ENCODE assay signal across 10 cellular contexts in the genomic region with DNA sequence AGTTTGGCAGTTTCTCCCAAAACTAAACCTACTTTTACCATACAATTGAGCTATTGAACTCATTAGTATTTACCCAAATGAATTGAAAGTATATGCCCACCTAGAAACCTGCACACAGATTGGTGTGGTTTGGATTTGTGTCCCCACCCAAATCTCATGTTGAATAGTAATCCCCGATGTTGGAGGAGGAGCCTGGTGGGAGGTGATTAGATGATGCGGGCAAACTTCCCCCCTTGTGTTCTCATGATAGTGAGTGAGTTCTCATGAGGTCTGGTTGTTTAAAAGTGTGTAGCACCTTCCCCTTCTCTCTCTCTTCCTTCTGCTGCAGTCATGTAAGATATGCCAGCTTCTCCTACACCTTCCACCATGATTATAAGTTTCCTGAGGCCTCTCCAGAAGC. TPM values are rescaled to one million over a fixed set of nuclear protein-coding genes. Genes with fewer than 3 reads are reported as not detected.
"Had no signal": no experiment of that assay in that cellular context is flagged by ENCODE, and none has a peak within 500 bp of the region (broad histone marks: within the 10 kb centered on the region; RNA-seq: fewer than 3 reads in every experiment).

No MANE protein-coding gene starts in this region.

- H3K9ac ChIP-seq: GM23248 had no signal

- H3K4me1 ChIP-seq: HAP-1 had no signal

- H3K4me2 ChIP-seq: GM23338 had no signal

- H3K9me3 ChIP-seq: HAP-1 had no signal

- H3K9me3 Mint-ChIP-seq: HFFc6 had no signal

- H3K4me3 Mint-ChIP-seq: GM23338, H9, HFFc6 had no signal

- H3K36me3 ChIP-seq: HAP-1 had no signal

- DNase-seq: GM23248, GOT3, H7, H9, HCEC 1CT, HFFc6 had no signal

- H3K27ac ChIP-seq: GM23248 had no signal

- H3K27ac Mint-ChIP-seq: GM23338, H9, HFFc6 had no signal

- H3K4me3 ChIP-seq: GM23248, GM23338, HAP-1 had no signal

RNA-seq across cellular contexts. Expression of a gene that starts 4.0 kb away (rescaled TPM):
- total RNA-seq: GM23248, GM23338, H1, H4, H7, H9, HFFc6 had no signal
- polyA plus RNA-seq: GM23248, GM23338, H1 had no signal

RNA-seq across cellular contexts. Expression of a gene that starts 15.4 kb away (rescaled TPM):
- total RNA-seq: GM23248, GM23338, H1, H4, H7, H9, HFFc6 had no signal
- polyA plus RNA-seq: GM23248, GM23338 had no signal

RNA-seq across cellular contexts. Expression of a gene that starts 25.7 kb away (rescaled TPM):
- total RNA-seq: GM23248, GM23338, H1, H4, H7, H9, HFFc6 had no signal
- polyA plus RNA-seq: GM23248, GM23338, H1 had no signal

RNA-seq across cellular contexts. Expression of a gene that starts 42.5 kb away (rescaled TPM):
- total RNA-seq: GM23248, GM23338, H1, H4, H7, H9, HFFc6 had no signal
- polyA plus RNA-seq: GM23248, GM23338 had no signal

RNA-seq across cellular contexts. Expression of a gene that starts 43.5 kb away (rescaled TPM):
- total RNA-seq: GM23248, GM23338, H1, H7, H9, HFFc6 had no signal
- polyA plus RNA-seq: GM23248, GM23338, H1 had no signal
